ENCODE assay signal across 20 cellular contexts in genomic region chr11:87304350-87304749, GRCh38.
"Had no signal": no experiment of that assay in that cellular context is flagged by ENCODE, and none has a peak within 500 bp of the region (broad histone marks: within the 10 kb centered on the region; RNA-seq: fewer than 3 reads in every experiment).

No MANE protein-coding gene starts in this region.

- H3K9ac ChIP-seq: parathyroid adenoma had no signal

- H3K4me1 ChIP-seq: parathyroid adenoma had no signal

- H3K27ac ChIP-seq: adrenal gland, gastroesophageal sphincter, lower lobe of right lung, parathyroid adenoma, thyroid gland had no signal

- DNase-seq: activated CD4-positive, alpha-beta T cell treated with anti-CD3 and anti-CD28 coated beads, Interleukin-2, amount 50 U/mL, for 1 hour; activated CD8-positive, alpha-beta memory T cell treated with anti-CD3 and anti-CD28 coated beads for 24 hours; activated CD8-positive, alpha-beta memory T cell treated with anti-CD3 and anti-CD28 coated beads, Interleukin-2, amount 50 U/mL, for 48 hours; activated effector memory CD4-positive, alpha-beta T cell treated with anti-CD3 and anti-CD28 coated beads, Interleukin-2, amount 50 U/mL, for 16 hours; activated T-cell treated with anti-CD3 and anti-CD28 coated beads, Interleukin-2, amount 50 U/mL, for 72 hours; adrenal gland; effector CD8-positive, alpha-beta T cell; immature natural killer cell; kidney glomerular epithelial cell; lower lobe of right lung; stimulated activated CD4-positive, alpha-beta T cell treated with anti-CD3 and anti-CD28 coated beads, Interleukin-12 subunit alpha, Interleukin-12 subunit beta, amount 100 ng/mL, for 4 hours; stimulated activated CD4-positive, alpha-beta T cell treated with anti-CD3 and anti-CD28 coated beads, Interleukin-1b, Interleukin-23, amount 100 ng/mL, for 48 hours; stimulated activated CD8-positive, alpha-beta memory T cell treated with anti-CD3 and anti-CD28 coated beads, Interleukin-4, amount 100 ng/mL, for 48 hours; stimulated activated naive CD4-positive, alpha-beta T cell treated with Interleukin-2 at 50 U/mL for 16 hours; thyroid gland had no signal

- H3K9me3 ChIP-seq: adrenal gland, gastroesophageal sphincter, lower lobe of right lung, thyroid gland had no signal

- H2AFZ ChIP-seq: parathyroid adenoma had no signal

- H3K27me3 ChIP-seq: adrenal gland, gastroesophageal sphincter, thyroid gland had no signal

- H3K36me3 ChIP-seq: adrenal gland, thyroid gland had no signal

- ATAC-seq: activated CD4-positive, CD25-positive, alpha-beta regulatory T cell treated with anti-CD3 and anti-CD28 coated beads, Interleukin-2, amount 50 U/mL, for 24 hours; activated T-cell treated with anti-CD3 and anti-CD28 coated beads, Interleukin-2, amount 50 U/mL, for 72 hours; esophagus mucosa; gastroesophageal sphincter; lower lobe of right lung; natural killer cell treated with Interleukin-12 subunit alpha and Interleukin-12 subunit beta and Interleukin-15 and Interleukin-18, amount 100 ng/mL, for 72 hours had no signal

- H3K79me2 ChIP-seq: parathyroid adenoma had no signal

- H3K4me3 ChIP-seq: adrenal gland, gastroesophageal sphincter, lower lobe of right lung, thyroid gland had no signal
